Comparison of ENCODE assay signal across 9 cellular contexts in genomic region chr17:39195568-39196160, GRCh38. TPM values are rescaled to one million over a fixed set of nuclear protein-coding genes. Genes with fewer than 3 reads are reported as not detected.
A peak's percentile ranks its signal among the peaks of the same experiment; 100 is the strongest.
DNase-seq lines count a peak whose midpoint lies in the region; ATAC-seq and TF ChIP-seq lines count a peak whose summit lies in the region.
"Had no signal": no experiment of that assay in that cellular context is flagged by ENCODE, and none has a peak within 500 bp of the region (broad histone marks: within the 10 kb centered on the region; RNA-seq: fewer than 3 reads in every experiment).

No MANE protein-coding gene starts in this region.

- peaks cover 0 to 3% of the 10 kb centered on the region in 2 donors for H3K27me3 Mint-ChIP-seq in CD8-positive, alpha-beta memory T cell

- WGBS in ectodermal cell, 2 experiments, result 75% methylated on average over 8 of the region's 8 CpGs

- H2AFZ ChIP-seq in Karpas-422 (ENCODE audit: low read length) (no peak overlapping the region), osteoblast (ENCODE audit: low read length) (no peak overlapping the region)

- peaks cover 37 to 67% (median 46%) of the 10 kb centered on the region in 3 donors for H3K4me1 Mint-ChIP-seq in CD8-positive, alpha-beta memory T cell

- H3K9me2 ChIP-seq in Karpas-422 (replicated peaks; ENCODE audit: insufficient read depth, low read length), result no peaks in the 10 kb centered on the region

- CTCF ChIA-PET in CD8-positive, alpha-beta memory T cell (lab: Charles Lee), result interaction anchor here (0.6 to 3.2 kb wide), 7 partner anchors 12 to 327 kb away, joined by 3 to 11 read pairs (median 5); no protein-coding TSS in a partner anchor

- peak overlapping the region; percentile 75 to 89 (median 84) for H3K4me3 Mint-ChIP-seq in CD8-positive, alpha-beta memory T cell

- POLR2A ChIA-PET in CD8-positive, alpha-beta memory T cell (lab: Charles Lee), result interaction anchor here (0.5 kb wide), 2 partner anchors 26 to 28 kb away, joined by 3 read pairs; no protein-coding TSS in a partner anchor

- TF ChIP-seq CTCF in osteoblast (IDR thresholded peaks at IDR 0.05; ENCODE audit: extremely low read depth, low read depth, low read length), result no peak

- peaks cover 33% of the 10 kb centered on the region for H3K4me1 ChIP-seq in CD8-positive, alpha-beta memory T cell (ENCODE audit: insufficient read depth, low read length)
- H3K4me1 ChIP-seq in Karpas-422 (ENCODE audit: low read length) (peaks cover 52% of the 10 kb centered on the region), ectodermal cell (ENCODE audit: control insufficient read depth, insufficient read depth, low read length) (peaks cover 26% of the 10 kb centered on the region), osteoblast (ENCODE audit: insufficient read depth, low read length) (peaks cover 21% of the 10 kb centered on the region)

- H4K20me1 ChIP-seq in Karpas-422 (ENCODE audit: insufficient read depth, low read depth, low read length) (peaks cover 8% of the 10 kb centered on the region; the same call in 1 of the 2 replicates), osteoblast (ENCODE audit: insufficient read depth, low read length) (peaks cover 21% of the 10 kb centered on the region)

- no peak overlapping the region for H3K27ac ChIP-seq in CD8-positive, alpha-beta memory T cell (ENCODE audit: low read depth, low read length)
- H3K27ac ChIP-seq in Karpas-422 (ENCODE audit: low read length) (peak overlapping the region; percentile 64), ectodermal cell (ENCODE audit: insufficient read depth, low read depth, low read length, poor library complexity, severe bottlenecking) (no peak overlapping the region), osteoblast (ENCODE audit: low read depth, low read length) (no peak overlapping the region)

- H3K9me3 Mint-ChIP-seq in CD8-positive, alpha-beta memory T cell, result peaks cover 0 to 2% (median 0%) of the 10 kb centered on the region in 5 donors

- H3K36me3 ChIP-seq in CD8-positive, alpha-beta memory T cell (ENCODE audit: insufficient read depth, low read length), result no peaks in the 10 kb centered on the region
- H3K36me3 ChIP-seq in Karpas-422 (ENCODE audit: insufficient read depth, low read length), result peaks cover 16% of the 10 kb centered on the region
- peaks cover 8% of the 10 kb centered on the region for H3K36me3 ChIP-seq in ectodermal cell (ENCODE audit: control insufficient read depth, insufficient read depth, low read length)
- H3K36me3 ChIP-seq in osteoblast (ENCODE audit: insufficient read depth, low read length), result peaks cover 29% of the 10 kb centered on the region

- ATAC-seq in GM18517 (IDR thresholded peaks at IDR 0.05; ENCODE audit: unreplicated experiment) (no peak), GM21381 (IDR thresholded peaks at IDR 0.05; ENCODE audit: unreplicated experiment) (no peak)

- peak overlapping the region; percentile 90 for H3K9ac ChIP-seq in Karpas-422 (ENCODE audit: low read length)

- H3K4me3 ChIP-seq in CD8-positive, alpha-beta memory T cell (ENCODE audit: low read length), result no peak overlapping the region
- H3K4me3 ChIP-seq in Karpas-422 (ENCODE audit: low read length) (peak overlapping the region; percentile 77), ectodermal cell (ENCODE audit: insufficient read depth, low read depth, low read length) (peak overlapping the region; percentile 73), osteoblast (ENCODE audit: insufficient read depth, low read length) (peak overlapping the region; percentile 81)

- DNase-seq in CD8-positive, alpha-beta memory T cell, result peak in 3 of 5 donors; percentile 19 to 52 (median 40)
- DNase-seq in Karpas-422 (no peak), osteoblast (ENCODE audit: insufficient read length, low spot score, missing footprints) (peak; percentile 86), NCI-H2107 treated with DMSO at 0.1 percent for 48 hours (lab: John Stamatoyannopoulos, UW; ENCODE audit: unreplicated experiment) (no peak), NCI-H2081 treated with DMSO at 0.1 percent for 48 hours (lab: John Stamatoyannopoulos, UW) (no peak)
- DNase-seq: KBM-7 had no signal

- H3K27me3 ChIP-seq in CD8-positive, alpha-beta memory T cell (ENCODE audit: insufficient read depth, low read length, poor library complexity, severe bottlenecking), result no peaks in the 10 kb centered on the region
- no peaks in the 10 kb centered on the region for H3K27me3 ChIP-seq in Karpas-422 (ENCODE audit: low read length)
- no peaks in the 10 kb centered on the region for H3K27me3 ChIP-seq in ectodermal cell (ENCODE audit: control insufficient read depth, insufficient read depth, low read length, poor library complexity, severe bottlenecking)
- no peaks in the 10 kb centered on the region for H3K27me3 ChIP-seq in osteoblast (ENCODE audit: insufficient read depth, low read length)

- peak overlapping the region; percentile 75 to 97 (median 89) for H3K27ac Mint-ChIP-seq in CD8-positive, alpha-beta memory T cell

- H3K79me2 ChIP-seq in Karpas-422 (ENCODE audit: low read length) (peaks cover 48% of the 10 kb centered on the region), osteoblast (ENCODE audit: insufficient read depth, low read length) (peaks cover 41% of the 10 kb centered on the region)

- H3K9me3 ChIP-seq in CD8-positive, alpha-beta memory T cell (ENCODE audit: low read length), result no peaks in the 10 kb centered on the region
- H3K9me3 ChIP-seq in Karpas-422 (ENCODE audit: low read length) (no peaks in the 10 kb centered on the region), ectodermal cell (ENCODE audit: control insufficient read depth, low read length) (no peaks in the 10 kb centered on the region), osteoblast (ENCODE audit: low read depth, low read length) (no peaks in the 10 kb centered on the region)

- H3K36me3 Mint-ChIP-seq in CD8-positive, alpha-beta memory T cell, result peaks cover 0 to 39% (median 2%) of the 10 kb centered on the region in 3 donors

- H3K4me2 ChIP-seq in Karpas-422 (ENCODE audit: low read depth, low read length, poor library complexity, severe bottlenecking) (peak overlapping the region; percentile 97), osteoblast (ENCODE audit: insufficient read depth, low read length) (peak overlapping the region; percentile 79)

RNA-seq across cellular contexts. Expression of gene CACNB1, which starts 1.8 kb away (rescaled TPM):
- total RNA-seq in CD8-positive, alpha-beta memory T cell, result 10 to 100 TPM; 10.6 to 12.3 TPM
- 2.7 TPM for polyA plus RNA-seq in CD8-positive, alpha-beta memory T cell
- 9.1 and 13.6 TPM in 2 replicates for total RNA-seq in Karpas-422 (2014; rRNA removed; shearing (Covaris generic); ENCODE audit: low replicate concordance)
- 13.6 TPM for polyA plus RNA-seq in ectodermal cell (2013, experiment 1 of 4)
- polyA plus RNA-seq in ectodermal cell (2013, experiment 2 of 4), result 9.2 TPM
- 7.6 TPM for polyA plus RNA-seq in ectodermal cell (2013, experiment 3 of 4)
- polyA plus RNA-seq in ectodermal cell (2013, experiment 4 of 4), result 10.2 TPM
- 5.8 and 7.4 TPM in 2 replicates for total RNA-seq in osteoblast

RNA-seq across cellular contexts. Expression of gene RPL19, which starts 4.4 kb away (rescaled TPM):
- 1,000 to 10,000 TPM; 3,043 to 3,093 TPM for total RNA-seq in CD8-positive, alpha-beta memory T cell
- 2,939 TPM for polyA plus RNA-seq in CD8-positive, alpha-beta memory T cell
- 2,922 and 4,663 TPM in 2 replicates for total RNA-seq in Karpas-422 (2014; rRNA removed; shearing (Covaris generic); ENCODE audit: low replicate concordance)
- 2,712 TPM for polyA plus RNA-seq in ectodermal cell (2013, experiment 1 of 4)
- 2,640 TPM for polyA plus RNA-seq in ectodermal cell (2013, experiment 2 of 4)
- polyA plus RNA-seq in ectodermal cell (2013, experiment 3 of 4), result 3,021 TPM
- polyA plus RNA-seq in ectodermal cell (2013, experiment 4 of 4), result 3,411 TPM
- 1,279 and 1,302 TPM in 2 replicates for total RNA-seq in osteoblast

RNA-seq across cellular contexts. Expression of gene ARL5C, which starts 29.7 kb away (rescaled TPM):
- total RNA-seq in CD8-positive, alpha-beta memory T cell, result not detected
- not detected for polyA plus RNA-seq in CD8-positive, alpha-beta memory T cell
- total RNA-seq in Karpas-422 (2014; rRNA removed; shearing (Covaris generic); ENCODE audit: low replicate concordance), result not detected in 2 replicates
- polyA plus RNA-seq in ectodermal cell (2013, experiment 1 of 4), result not detected
- not detected for polyA plus RNA-seq in ectodermal cell (2013, experiment 2 of 4)
- not detected for polyA plus RNA-seq in ectodermal cell (2013, experiment 3 of 4)
- not detected for polyA plus RNA-seq in ectodermal cell (2013, experiment 4 of 4)
- not detected in 2 replicates for total RNA-seq in osteoblast

RNA-seq across cellular contexts. Expression of gene STAC2, which starts 30.1 kb away (rescaled TPM):
- not detected for total RNA-seq in CD8-positive, alpha-beta memory T cell
- polyA plus RNA-seq in CD8-positive, alpha-beta memory T cell, result not detected
- not detected in 2 replicates for total RNA-seq in Karpas-422 (2014; rRNA removed; shearing (Covaris generic); ENCODE audit: low replicate concordance)
- 0.83 TPM for polyA plus RNA-seq in ectodermal cell (2013, experiment 1 of 4)
- 0.84 TPM for polyA plus RNA-seq in ectodermal cell (2013, experiment 2 of 4)
- 1.0 TPM for polyA plus RNA-seq in ectodermal cell (2013, experiment 3 of 4)
- 0.81 TPM for polyA plus RNA-seq in ectodermal cell (2013, experiment 4 of 4)
- under 0.01 TPM in 1 of 2 replicates, not detected in the other for total RNA-seq in osteoblast

RNA-seq across cellular contexts. Expression of gene PLXDC1, which starts 44.2 kb away (rescaled TPM):
- total RNA-seq in CD8-positive, alpha-beta memory T cell, result 1 to 10 TPM; 2.5 to 2.9 TPM
- polyA plus RNA-seq in CD8-positive, alpha-beta memory T cell, result 10.3 TPM
- not detected in 2 replicates for total RNA-seq in Karpas-422 (2014; rRNA removed; shearing (Covaris generic); ENCODE audit: low replicate concordance)
- polyA plus RNA-seq in ectodermal cell (2013, experiment 1 of 4), result 0.93 TPM
- 0.59 TPM for polyA plus RNA-seq in ectodermal cell (2013, experiment 2 of 4)
- 0.85 TPM for polyA plus RNA-seq in ectodermal cell (2013, experiment 3 of 4)
- 2.8 TPM for polyA plus RNA-seq in ectodermal cell (2013, experiment 4 of 4)
- total RNA-seq in osteoblast, result 2.9 and 3.8 TPM in 2 replicates

Comparison
In these comparisons a context has a peak if more than half of its experiments do, and no peak if none do; other contexts are left out.
1. DNase-seq: peak in CD8-positive, alpha-beta memory T cell (3 of 5) and osteoblast (single experiment); none in Karpas-422 (single experiment), NCI-H2107 treated with DMSO at 0.1 percent for 48 hours (single experiment) and NCI-H2081 treated with DMSO at 0.1 percent for 48 hours (single experiment).